ENCODE assay signal across 9 cellular contexts in genomic region chr12:81942588-81942987, GRCh38.
A peak's percentile ranks its signal among the peaks of the same experiment; 100 is the strongest.
DNase-seq lines count a peak whose midpoint lies in the region; ATAC-seq and TF ChIP-seq lines count a peak whose summit lies in the region.
"Had no signal": no experiment of that assay in that cellular context is flagged by ENCODE, and none has a peak within 500 bp of the region (broad histone marks: within the 10 kb centered on the region; RNA-seq: fewer than 3 reads in every experiment).

No MANE protein-coding gene starts in this region.

- H3K4me2 ChIP-seq in hepatocyte = no peak overlapping the region

- no peaks in the 10 kb centered on the region for H3K9me3 ChIP-seq in hepatocyte (ENCODE audit: low read depth)
- H3K9me3 ChIP-seq: prostate gland had no signal

- no peak for TF ChIP-seq CTCF in hepatocyte (IDR thresholded peaks at IDR 0.05; ENCODE audit: poor library complexity)

- 66% methylated on average over 4 of the region's 4 CpGs for WGBS in hepatocyte (ENCODE audit: low lambda C conversion rate, missing lambda C conversion rate)

- peak overlapping the region; percentile 66 for H3K27ac Mint-ChIP-seq in activated naive CD8-positive, alpha-beta T cell

- peak overlapping the region; percentile 69 for H3K4me3 Mint-ChIP-seq in activated naive CD8-positive, alpha-beta T cell

- H3K27ac ChIP-seq in hepatocyte = no peak overlapping the region
- H3K27ac ChIP-seq: prostate gland had no signal

- no peaks in the 10 kb centered on the region for H3K27me3 ChIP-seq in hepatocyte

- peaks cover 5% of the 10 kb centered on the region for H3K9me3 Mint-ChIP-seq in activated naive CD8-positive, alpha-beta T cell (ENCODE audit: low read depth)

- H3K9me2 ChIP-seq in hepatocyte (replicated peaks; ENCODE audit: insufficient read depth) = no peaks in the 10 kb centered on the region

- no peaks in the 10 kb centered on the region for H3K4me1 ChIP-seq in hepatocyte (ENCODE audit: insufficient read depth)
- H3K4me1 ChIP-seq: prostate gland had no signal

- peak; percentile 0 for DNase-seq in CMK (ENCODE audit: low read depth)
- DNase-seq in KG1 (lab: John Stamatoyannopoulos, UW) = peak; percentile 33
- DNase-seq in NCI-H2171 treated with DMSO at 0.1 percent for 48 hours (lab: John Stamatoyannopoulos, UW) = no peak
- no peak for DNase-seq in inferior parietal cortex (ENCODE audit: extremely low spot score)
- DNase-seq in NCI-H2196 treated with DMSO at 0.1 percent for 48 hours (lab: John Stamatoyannopoulos, UW; ENCODE audit: unreplicated experiment) = no peak
- no peak for DNase-seq in hepatocyte (ENCODE audit: low spot score)

- no peaks in the 10 kb centered on the region for H3K79me2 ChIP-seq in hepatocyte

- no peaks in the 10 kb centered on the region for H3K36me3 ChIP-seq in hepatocyte (replicated peaks; ENCODE audit: insufficient read depth, low read depth)
- H3K36me3 ChIP-seq: prostate gland had no signal

- H3K27me3 Mint-ChIP-seq in activated naive CD8-positive, alpha-beta T cell = no peaks in the 10 kb centered on the region

- peaks cover 56% of the 10 kb centered on the region for H3K4me1 Mint-ChIP-seq in activated naive CD8-positive, alpha-beta T cell (ENCODE audit: low read depth)

- peak; percentile 82 for ATAC-seq in GM19467 (IDR thresholded peaks at IDR 0.05; ENCODE audit: unreplicated experiment)

- H3K36me3 Mint-ChIP-seq in activated naive CD8-positive, alpha-beta T cell = no peaks in the 10 kb centered on the region

- no peaks in the 10 kb centered on the region for H4K20me1 ChIP-seq in hepatocyte (ENCODE audit: insufficient read depth, poor library complexity, severe bottlenecking)

- H3K4me3 ChIP-seq in hepatocyte = no peak overlapping the region
- H3K4me3 ChIP-seq: prostate gland had no signal

- H2AFZ ChIP-seq in hepatocyte = no peak overlapping the region

Comparison
In these comparisons a context has a peak if more than half of its experiments do, and no peak if none do; other contexts are left out.
1. DNase-seq: peak in CMK (single experiment) and KG1 (single experiment); none in NCI-H2171 treated with DMSO at 0.1 percent for 48 hours (single experiment), inferior parietal cortex (single experiment), NCI-H2196 treated with DMSO at 0.1 percent for 48 hours (single experiment) and hepatocyte (single experiment).